1 cellular context compared by ENCODE assay signal in the genomic region with DNA sequence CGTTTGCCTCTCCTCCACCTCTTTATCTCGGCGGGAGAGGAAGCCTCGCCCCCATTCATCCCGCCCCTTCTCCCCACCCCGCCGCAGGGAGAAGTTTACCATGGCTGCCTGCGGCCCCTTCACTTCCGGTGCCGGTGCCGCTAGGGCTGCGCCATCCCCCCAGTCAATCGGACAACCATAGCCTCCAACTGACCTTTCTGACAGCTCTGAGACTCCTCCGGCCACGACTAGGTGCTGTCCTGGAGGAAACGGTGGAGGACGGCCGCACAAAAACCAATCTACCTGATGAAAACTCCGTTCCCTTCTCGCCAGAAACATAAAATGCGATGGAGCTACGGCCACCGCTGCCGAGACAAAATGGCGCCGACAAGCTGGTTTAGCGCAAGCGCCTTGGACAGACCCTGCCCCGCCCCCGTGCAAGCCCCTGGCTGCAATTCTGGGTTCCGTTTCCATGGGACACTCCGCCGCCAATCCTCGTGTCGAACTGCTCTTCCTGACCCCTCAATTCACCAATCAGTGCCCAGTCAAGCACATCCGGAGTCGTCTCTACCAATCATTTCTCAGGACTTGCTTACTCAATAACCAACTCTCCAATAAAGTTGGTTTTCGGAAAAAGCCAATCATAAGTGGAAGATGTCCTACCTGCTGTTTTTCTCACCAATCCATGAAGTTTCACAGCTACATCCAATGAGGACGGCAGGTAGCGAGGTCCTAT.
TF ChIP-seq lines count a peak whose summit lies in the region.

No MANE protein-coding gene starts in this region.

TF ChIP-seq in K562, 482 proteins besides CTCF, POLR2A, EP300 and RAD21 (continued from another document and continues in another):
- TF ChIP-seq, protein P1, sequence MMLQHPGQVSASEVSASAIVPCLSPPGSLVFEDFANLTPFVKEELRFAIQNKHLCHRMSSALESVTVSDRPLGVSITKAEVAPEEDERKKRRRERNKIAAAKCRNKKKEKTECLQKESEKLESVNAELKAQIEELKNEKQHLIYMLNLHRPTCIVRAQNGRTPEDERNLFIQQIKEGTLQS (IDR thresholded peaks at IDR 0.05), result peak; percentile 58; the same call in 1 of the 2 replicates
- TF ChIP-seq, protein P1 (CRISPR knock-in tag; conservative IDR thresholded peaks at IDR 0.05), result no peak
- no peak for TF ChIP-seq CAMTA2 (CRISPR knock-in tag; conservative IDR thresholded peaks at IDR 0.05)
- TF ChIP-seq OTX1 (CRISPR knock-in tag; IDR thresholded peaks at IDR 0.05), result peak; percentile 98
- no peak for TF ChIP-seq ZNF695 (CRISPR knock-in tag; IDR thresholded peaks at IDR 0.05)
- TF ChIP-seq CREM (IDR thresholded peaks at IDR 0.05; ENCODE audit: low read depth), result peak; percentile 39
- peak; percentile 87 for TF ChIP-seq POLR2G (IDR thresholded peaks at IDR 0.05; ENCODE audit: low read depth, low read length)
- peak; percentile 67 for TF ChIP-seq ELF4 (CRISPR knock-in tag; IDR thresholded peaks at IDR 0.05)
- TF ChIP-seq, protein P2, sequence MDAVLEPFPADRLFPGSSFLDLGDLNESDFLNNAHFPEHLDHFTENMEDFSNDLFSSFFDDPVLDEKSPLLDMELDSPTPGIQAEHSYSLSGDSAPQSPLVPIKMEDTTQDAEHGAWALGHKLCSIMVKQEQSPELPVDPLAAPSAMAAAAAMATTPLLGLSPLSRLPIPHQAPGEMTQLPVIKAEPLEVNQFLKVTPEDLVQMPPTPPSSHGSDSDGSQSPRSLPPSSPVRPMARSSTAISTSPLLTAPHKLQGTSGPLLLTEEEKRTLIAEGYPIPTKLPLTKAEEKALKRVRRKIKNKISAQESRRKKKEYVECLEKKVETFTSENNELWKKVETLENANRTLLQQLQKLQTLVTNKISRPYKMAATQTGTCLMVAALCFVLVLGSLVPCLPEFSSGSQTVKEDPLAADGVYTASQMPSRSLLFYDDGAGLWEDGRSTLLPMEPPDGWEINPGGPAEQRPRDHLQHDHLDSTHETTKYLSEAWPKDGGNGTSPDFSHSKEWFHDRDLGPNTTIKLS (IDR thresholded peaks at IDR 0.05; ENCODE audit: borderline replicate concordance, low read depth), result peak; percentile 48; the same call in 1 of the 2 replicates
- TF ChIP-seq HIVEP1 (CRISPR knock-in tag; IDR thresholded peaks at IDR 0.05), result peak; percentile 94
- no peak for TF ChIP-seq KAT8 (IDR thresholded peaks at IDR 0.05; ENCODE audit: low read depth)
- TF ChIP-seq CHD2 (IDR thresholded peaks at IDR 0.05; ENCODE audit: low read depth, low read length), result peak; percentile 89
- TF ChIP-seq, protein P3, sequence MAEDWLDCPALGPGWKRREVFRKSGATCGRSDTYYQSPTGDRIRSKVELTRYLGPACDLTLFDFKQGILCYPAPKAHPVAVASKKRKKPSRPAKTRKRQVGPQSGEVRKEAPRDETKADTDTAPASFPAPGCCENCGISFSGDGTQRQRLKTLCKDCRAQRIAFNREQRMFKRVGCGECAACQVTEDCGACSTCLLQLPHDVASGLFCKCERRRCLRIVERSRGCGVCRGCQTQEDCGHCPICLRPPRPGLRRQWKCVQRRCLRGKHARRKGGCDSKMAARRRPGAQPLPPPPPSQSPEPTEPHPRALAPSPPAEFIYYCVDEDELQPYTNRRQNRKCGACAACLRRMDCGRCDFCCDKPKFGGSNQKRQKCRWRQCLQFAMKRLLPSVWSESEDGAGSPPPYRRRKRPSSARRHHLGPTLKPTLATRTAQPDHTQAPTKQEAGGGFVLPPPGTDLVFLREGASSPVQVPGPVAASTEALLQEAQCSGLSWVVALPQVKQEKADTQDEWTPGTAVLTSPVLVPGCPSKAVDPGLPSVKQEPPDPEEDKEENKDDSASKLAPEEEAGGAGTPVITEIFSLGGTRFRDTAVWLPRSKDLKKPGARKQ (CRISPR knock-in tag; IDR thresholded peaks at IDR 0.05), result no peak
- TF ChIP-seq, protein P4, sequence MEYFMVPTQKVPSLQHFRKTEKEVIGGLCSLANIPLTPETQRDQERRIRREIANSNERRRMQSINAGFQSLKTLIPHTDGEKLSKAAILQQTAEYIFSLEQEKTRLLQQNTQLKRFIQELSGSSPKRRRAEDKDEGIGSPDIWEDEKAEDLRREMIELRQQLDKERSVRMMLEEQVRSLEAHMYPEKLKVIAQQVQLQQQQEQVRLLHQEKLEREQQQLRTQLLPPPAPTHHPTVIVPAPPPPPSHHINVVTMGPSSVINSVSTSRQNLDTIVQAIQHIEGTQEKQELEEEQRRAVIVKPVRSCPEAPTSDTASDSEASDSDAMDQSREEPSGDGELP (CRISPR knock-in tag; IDR thresholded peaks at IDR 0.05; ENCODE audit: borderline replicate concordance), result peak; percentile 74
- TF ChIP-seq RNF2 (IDR thresholded peaks at IDR 0.05), result peak; percentile 52
- TF ChIP-seq ZNF766 (CRISPR knock-in tag; conservative IDR thresholded peaks at IDR 0.05), result peak; percentile 99
- TF ChIP-seq MYC (IDR thresholded peaks at IDR 0.05; ENCODE audit: low read depth, low read length), result peak; percentile 84
- TF ChIP-seq MYC (CRISPR knock-in tag; IDR thresholded peaks at IDR 0.05; ENCODE audit: borderline replicate concordance, low read depth), result 0 out of 2 replicates have a peak, but pooled peaks have one; percentile 50
- TF ChIP-seq YY1 (IDR thresholded peaks at IDR 0.05; ENCODE audit: borderline replicate concordance in 1 of 3, control insufficient read depth in 1 of 3, extremely low read depth in 1 of 3, insufficient read depth in 3 of 3, insufficient read length in 1 of 3, insufficient replicate concordance in 2 of 3, low read depth in 1 of 3, low read length in 2 of 3), result peak; percentile 80 to 93 (median 92)
- TF ChIP-seq JUN (IDR thresholded peaks at IDR 0.05; ENCODE audit: borderline replicate concordance, low read depth, low read length), result 0 out of 2 replicates have a peak, but pooled peaks have one; percentile 6
- TF ChIP-seq JUN (CRISPR knock-in tag; IDR thresholded peaks at IDR 0.05; ENCODE audit: borderline replicate concordance), result no peak
- TF ChIP-seq PHTF2 (CRISPR knock-in tag; IDR thresholded peaks at IDR 0.05), result no peak
- TF ChIP-seq ZNF583 (CRISPR knock-in tag; IDR thresholded peaks at IDR 0.05), result 0 out of 2 replicates have a peak, but pooled peaks have one; percentile 48
- TF ChIP-seq, protein P5, sequence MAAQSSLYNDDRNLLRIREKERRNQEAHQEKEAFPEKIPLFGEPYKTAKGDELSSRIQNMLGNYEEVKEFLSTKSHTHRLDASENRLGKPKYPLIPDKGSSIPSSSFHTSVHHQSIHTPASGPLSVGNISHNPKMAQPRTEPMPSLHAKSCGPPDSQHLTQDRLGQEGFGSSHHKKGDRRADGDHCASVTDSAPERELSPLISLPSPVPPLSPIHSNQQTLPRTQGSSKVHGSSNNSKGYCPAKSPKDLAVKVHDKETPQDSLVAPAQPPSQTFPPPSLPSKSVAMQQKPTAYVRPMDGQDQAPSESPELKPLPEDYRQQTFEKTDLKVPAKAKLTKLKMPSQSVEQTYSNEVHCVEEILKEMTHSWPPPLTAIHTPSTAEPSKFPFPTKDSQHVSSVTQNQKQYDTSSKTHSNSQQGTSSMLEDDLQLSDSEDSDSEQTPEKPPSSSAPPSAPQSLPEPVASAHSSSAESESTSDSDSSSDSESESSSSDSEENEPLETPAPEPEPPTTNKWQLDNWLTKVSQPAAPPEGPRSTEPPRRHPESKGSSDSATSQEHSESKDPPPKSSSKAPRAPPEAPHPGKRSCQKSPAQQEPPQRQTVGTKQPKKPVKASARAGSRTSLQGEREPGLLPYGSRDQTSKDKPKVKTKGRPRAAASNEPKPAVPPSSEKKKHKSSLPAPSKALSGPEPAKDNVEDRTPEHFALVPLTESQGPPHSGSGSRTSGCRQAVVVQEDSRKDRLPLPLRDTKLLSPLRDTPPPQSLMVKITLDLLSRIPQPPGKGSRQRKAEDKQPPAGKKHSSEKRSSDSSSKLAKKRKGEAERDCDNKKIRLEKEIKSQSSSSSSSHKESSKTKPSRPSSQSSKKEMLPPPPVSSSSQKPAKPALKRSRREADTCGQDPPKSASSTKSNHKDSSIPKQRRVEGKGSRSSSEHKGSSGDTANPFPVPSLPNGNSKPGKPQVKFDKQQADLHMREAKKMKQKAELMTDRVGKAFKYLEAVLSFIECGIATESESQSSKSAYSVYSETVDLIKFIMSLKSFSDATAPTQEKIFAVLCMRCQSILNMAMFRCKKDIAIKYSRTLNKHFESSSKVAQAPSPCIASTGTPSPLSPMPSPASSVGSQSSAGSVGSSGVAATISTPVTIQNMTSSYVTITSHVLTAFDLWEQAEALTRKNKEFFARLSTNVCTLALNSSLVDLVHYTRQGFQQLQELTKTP (IDR thresholded peaks at IDR 0.05; ENCODE audit: low read depth in 1 of 2, partially characterized antibody in 2 of 2), result peak in 1 of 2 experiments; percentile 52
- TF ChIP-seq NR2C1 (IDR thresholded peaks at IDR 0.05), result peak; percentile 53; the same call in 1 of the 2 replicates
- peak; percentile 68; the same call in 1 of the 2 replicates for TF ChIP-seq NR2C1 (tag; IDR thresholded peaks at IDR 0.05)
- peak; percentile 89 for TF ChIP-seq RBFOX2 (IDR thresholded peaks at IDR 0.05; ENCODE audit: low read depth, low read length)
- TF ChIP-seq, protein P6, sequence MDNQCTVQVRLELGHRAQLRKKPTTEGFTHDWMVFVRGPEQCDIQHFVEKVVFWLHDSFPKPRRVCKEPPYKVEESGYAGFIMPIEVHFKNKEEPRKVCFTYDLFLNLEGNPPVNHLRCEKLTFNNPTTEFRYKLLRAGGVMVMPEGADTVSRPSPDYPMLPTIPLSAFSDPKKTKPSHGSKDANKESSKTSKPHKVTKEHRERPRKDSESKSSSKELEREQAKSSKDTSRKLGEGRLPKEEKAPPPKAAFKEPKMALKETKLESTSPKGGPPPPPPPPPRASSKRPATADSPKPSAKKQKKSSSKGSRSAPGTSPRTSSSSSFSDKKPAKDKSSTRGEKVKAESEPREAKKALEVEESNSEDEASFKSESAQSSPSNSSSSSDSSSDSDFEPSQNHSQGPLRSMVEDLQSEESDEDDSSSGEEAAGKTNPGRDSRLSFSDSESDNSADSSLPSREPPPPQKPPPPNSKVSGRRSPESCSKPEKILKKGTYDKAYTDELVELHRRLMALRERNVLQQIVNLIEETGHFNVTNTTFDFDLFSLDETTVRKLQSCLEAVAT (IDR thresholded peaks at IDR 0.05), result peak; percentile 9 to 99; a peak in 2 of 4 replicates
- TF ChIP-seq ZFX (CRISPR knock-in tag; IDR thresholded peaks at IDR 0.05), result peak; percentile 50
- TF ChIP-seq CEBPB (tag; IDR thresholded peaks at IDR 0.05), result peak; percentile 93
- TF ChIP-seq MAZ (CRISPR knock-in tag; conservative IDR thresholded peaks at IDR 0.05 in 1 of 2, IDR thresholded peaks at IDR 0.05 in 1 of 2), result peak; percentile 53 to 73; a peak in 3 of 4 replicates
- TF ChIP-seq NFE2 (IDR thresholded peaks at IDR 0.05; ENCODE audit: low read depth), result no peak
- peak; percentile 93 for TF ChIP-seq CC2D1A (IDR thresholded peaks at IDR 0.05)
- peak; percentile 71; the same call in 1 of the 2 replicates for TF ChIP-seq IFI16 (CRISPR knock-in tag; IDR thresholded peaks at IDR 0.05)
- peak; percentile 85 for TF ChIP-seq TAF9B (IDR thresholded peaks at IDR 0.05; ENCODE audit: partially characterized antibody)
- TF ChIP-seq CXXC5 (CRISPR knock-in tag; IDR thresholded peaks at IDR 0.05), result peak; percentile 73
- peak; percentile 99 for TF ChIP-seq MBD2 (IDR thresholded peaks at IDR 0.05; ENCODE audit: borderline replicate concordance, low read depth)
- peak; percentile 92 for TF ChIP-seq MECOM (CRISPR knock-in tag; IDR thresholded peaks at IDR 0.05)
- TF ChIP-seq TBP (optimal IDR thresholded peaks at IDR 0.05; ENCODE audit: low read depth, low read length), result peak; percentile 55
- TF ChIP-seq ZNF41 (CRISPR knock-in tag; conservative IDR thresholded peaks at IDR 0.05), result peak; percentile 70; the same call in 1 of the 2 replicates
- no peak for TF ChIP-seq NCOA2 (IDR thresholded peaks at IDR 0.05; ENCODE audit: partially characterized antibody in 2 of 2)
- TF ChIP-seq TAF1 (IDR thresholded peaks at IDR 0.05; ENCODE audit: control insufficient read depth, extremely low read depth, insufficient read depth, low read length, severe bottlenecking), result peak; percentile 79
- TF ChIP-seq HEY1 (CRISPR knock-in tag; IDR thresholded peaks at IDR 0.05; ENCODE audit: borderline replicate concordance), result 0 out of 2 replicates have a peak, but pooled peaks have one; percentile 42
- TF ChIP-seq, protein P7, sequence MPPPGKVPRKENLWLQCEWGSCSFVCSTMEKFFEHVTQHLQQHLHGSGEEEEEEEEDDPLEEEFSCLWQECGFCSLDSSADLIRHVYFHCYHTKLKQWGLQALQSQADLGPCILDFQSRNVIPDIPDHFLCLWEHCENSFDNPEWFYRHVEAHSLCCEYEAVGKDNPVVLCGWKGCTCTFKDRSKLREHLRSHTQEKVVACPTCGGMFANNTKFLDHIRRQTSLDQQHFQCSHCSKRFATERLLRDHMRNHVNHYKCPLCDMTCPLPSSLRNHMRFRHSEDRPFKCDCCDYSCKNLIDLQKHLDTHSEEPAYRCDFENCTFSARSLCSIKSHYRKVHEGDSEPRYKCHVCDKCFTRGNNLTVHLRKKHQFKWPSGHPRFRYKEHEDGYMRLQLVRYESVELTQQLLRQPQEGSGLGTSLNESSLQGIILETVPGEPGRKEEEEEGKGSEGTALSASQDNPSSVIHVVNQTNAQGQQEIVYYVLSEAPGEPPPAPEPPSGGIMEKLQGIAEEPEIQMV (tag; conservative IDR thresholded peaks at IDR 0.05; ENCODE audit: low read depth), result peak; percentile 77
- TF ChIP-seq, protein P8, sequence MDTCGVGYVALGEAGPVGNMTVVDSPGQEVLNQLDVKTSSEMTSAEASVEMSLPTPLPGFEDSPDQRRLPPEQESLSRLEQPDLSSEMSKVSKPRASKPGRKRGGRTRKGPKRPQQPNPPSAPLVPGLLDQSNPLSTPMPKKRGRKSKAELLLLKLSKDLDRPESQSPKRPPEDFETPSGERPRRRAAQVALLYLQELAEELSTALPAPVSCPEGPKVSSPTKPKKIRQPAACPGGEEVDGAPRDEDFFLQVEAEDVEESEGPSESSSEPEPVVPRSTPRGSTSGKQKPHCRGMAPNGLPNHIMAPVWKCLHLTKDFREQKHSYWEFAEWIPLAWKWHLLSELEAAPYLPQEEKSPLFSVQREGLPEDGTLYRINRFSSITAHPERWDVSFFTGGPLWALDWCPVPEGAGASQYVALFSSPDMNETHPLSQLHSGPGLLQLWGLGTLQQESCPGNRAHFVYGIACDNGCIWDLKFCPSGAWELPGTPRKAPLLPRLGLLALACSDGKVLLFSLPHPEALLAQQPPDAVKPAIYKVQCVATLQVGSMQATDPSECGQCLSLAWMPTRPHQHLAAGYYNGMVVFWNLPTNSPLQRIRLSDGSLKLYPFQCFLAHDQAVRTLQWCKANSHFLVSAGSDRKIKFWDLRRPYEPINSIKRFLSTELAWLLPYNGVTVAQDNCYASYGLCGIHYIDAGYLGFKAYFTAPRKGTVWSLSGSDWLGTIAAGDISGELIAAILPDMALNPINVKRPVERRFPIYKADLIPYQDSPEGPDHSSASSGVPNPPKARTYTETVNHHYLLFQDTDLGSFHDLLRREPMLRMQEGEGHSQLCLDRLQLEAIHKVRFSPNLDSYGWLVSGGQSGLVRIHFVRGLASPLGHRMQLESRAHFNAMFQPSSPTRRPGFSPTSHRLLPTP (IDR thresholded peaks at IDR 0.05; ENCODE audit: borderline replicate concordance, extremely low read depth, insufficient read length), result no peak
- peak; percentile 89 for TF ChIP-seq MEF2D (tag; conservative IDR thresholded peaks at IDR 0.05; ENCODE audit: low read depth)
- TF ChIP-seq ZNF589 (CRISPR knock-in tag; IDR thresholded peaks at IDR 0.05; ENCODE audit: low read depth), result peak; percentile 100
- TF ChIP-seq POLR2AphosphoS5 (IDR thresholded peaks at IDR 0.05; ENCODE audit: control insufficient read depth, insufficient read depth, low read depth, low read length), result peak; percentile 61; the same call in 1 of the 2 replicates
- TF ChIP-seq ZNF311 (CRISPR knock-in tag; IDR thresholded peaks at IDR 0.05), result peak; percentile 94
- TF ChIP-seq NCOA6 (IDR thresholded peaks at IDR 0.05), result no peak
- peak in 1 of 2 experiments; percentile 47; a peak in 1 of 4 replicates for TF ChIP-seq CSDE1 (IDR thresholded peaks at IDR 0.05)
